In the genomic region with DNA sequence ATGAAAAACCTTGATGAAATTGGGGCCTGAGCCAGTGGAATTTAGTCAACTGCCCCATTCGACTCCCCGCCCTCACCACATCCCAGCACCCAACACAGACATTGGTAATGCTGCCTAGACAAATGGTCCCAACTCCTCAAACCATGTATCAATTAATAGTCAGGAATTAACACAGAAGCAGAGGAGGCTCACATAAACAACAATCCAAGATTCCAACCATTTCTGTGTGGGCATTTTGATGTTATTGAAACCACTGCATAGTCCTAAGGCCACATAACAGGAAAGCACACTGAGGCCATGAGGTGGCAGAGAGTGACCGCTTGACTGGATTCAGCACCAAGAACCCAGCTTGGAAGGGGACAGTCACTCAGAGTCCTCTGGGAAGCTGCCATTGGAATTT, we compare ENCODE assay signal across 10 cellular contexts. TPM values are rescaled to one million over a fixed set of nuclear protein-coding genes. Genes with fewer than 3 reads are reported as not detected.
"Had no signal": no experiment of that assay in that cellular context is flagged by ENCODE, and none has a peak within 500 bp of the region (broad histone marks: within the 10 kb centered on the region; RNA-seq: fewer than 3 reads in every experiment).

No MANE protein-coding gene starts in this region.

- H2AFZ ChIP-seq: GM23248 had no signal

- H3K4me1 ChIP-seq: HAP-1 had no signal

- FAIRE-seq: K562 had no signal

- H3K9me3 Mint-ChIP-seq: HFFc6 had no signal

- DNase-seq: GM23248, GOT3, H7, HFFc6, IMR-90, KG1 had no signal

- H3K4me3 ChIP-seq: GM23248, HAP-1, K562 had no signal

- H3K27ac Mint-ChIP-seq: HFFc6 had no signal

- ATAC-seq: HCT116, K562 had no signal

- H3K27ac ChIP-seq: GM23248, HL-60 had no signal

- H3K36me3 ChIP-seq: HAP-1 had no signal

- H3K9ac ChIP-seq: GM23248 had no signal

- H3K4me3 Mint-ChIP-seq: HFFc6 had no signal

- H3K9me3 ChIP-seq: HAP-1 had no signal

RNA-seq across cellular contexts. Expression of gene PTCHD1, which starts 22.5 kb away (rescaled TPM):
- total RNA-seq: GM23248, HFFc6, IMR-90, K562 had no signal
